1 cellular context compared by ENCODE assay signal in the genomic region with DNA sequence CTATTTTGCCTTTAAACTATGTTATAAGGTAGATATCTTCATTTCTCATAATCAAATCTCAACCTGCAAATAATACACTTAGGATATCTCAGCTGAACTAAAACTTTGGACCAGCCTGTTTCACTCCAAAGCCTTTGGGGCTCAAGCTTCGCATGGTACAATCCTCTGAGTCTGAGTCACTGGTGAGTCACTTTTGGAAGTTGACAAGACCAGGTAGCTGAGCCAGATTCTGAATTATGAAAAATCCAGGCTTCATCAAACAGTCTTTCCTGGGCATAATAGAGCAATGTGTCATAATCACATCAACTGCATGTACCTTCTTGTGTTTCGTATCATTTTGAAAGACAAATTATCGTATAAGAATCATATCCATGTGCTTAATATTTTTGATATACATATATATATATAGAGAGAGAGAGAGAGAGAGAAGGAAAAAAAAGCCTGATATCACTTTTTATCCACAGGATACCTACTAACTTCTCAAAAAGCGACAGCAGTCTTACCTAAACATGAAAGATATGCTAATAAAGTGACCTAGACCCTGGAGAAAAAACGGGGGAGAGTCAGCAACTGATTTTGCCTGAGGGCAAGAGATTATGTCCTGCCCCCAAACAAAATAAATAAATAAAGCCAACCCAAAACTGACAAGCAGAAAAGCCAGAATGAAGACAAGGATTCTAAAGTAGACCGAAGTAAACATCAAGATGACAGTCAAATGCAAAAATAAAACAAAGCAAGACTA.
A peak's percentile ranks its signal among the peaks of the same experiment; 100 is the strongest.
TF ChIP-seq lines count a peak whose summit lies in the region.

No MANE protein-coding gene starts in this region.

TF ChIP-seq in HCT116, 20 proteins besides CTCF, POLR2A, EP300 and RAD21 (continued from another document):
- TF ChIP-seq, protein P1, sequence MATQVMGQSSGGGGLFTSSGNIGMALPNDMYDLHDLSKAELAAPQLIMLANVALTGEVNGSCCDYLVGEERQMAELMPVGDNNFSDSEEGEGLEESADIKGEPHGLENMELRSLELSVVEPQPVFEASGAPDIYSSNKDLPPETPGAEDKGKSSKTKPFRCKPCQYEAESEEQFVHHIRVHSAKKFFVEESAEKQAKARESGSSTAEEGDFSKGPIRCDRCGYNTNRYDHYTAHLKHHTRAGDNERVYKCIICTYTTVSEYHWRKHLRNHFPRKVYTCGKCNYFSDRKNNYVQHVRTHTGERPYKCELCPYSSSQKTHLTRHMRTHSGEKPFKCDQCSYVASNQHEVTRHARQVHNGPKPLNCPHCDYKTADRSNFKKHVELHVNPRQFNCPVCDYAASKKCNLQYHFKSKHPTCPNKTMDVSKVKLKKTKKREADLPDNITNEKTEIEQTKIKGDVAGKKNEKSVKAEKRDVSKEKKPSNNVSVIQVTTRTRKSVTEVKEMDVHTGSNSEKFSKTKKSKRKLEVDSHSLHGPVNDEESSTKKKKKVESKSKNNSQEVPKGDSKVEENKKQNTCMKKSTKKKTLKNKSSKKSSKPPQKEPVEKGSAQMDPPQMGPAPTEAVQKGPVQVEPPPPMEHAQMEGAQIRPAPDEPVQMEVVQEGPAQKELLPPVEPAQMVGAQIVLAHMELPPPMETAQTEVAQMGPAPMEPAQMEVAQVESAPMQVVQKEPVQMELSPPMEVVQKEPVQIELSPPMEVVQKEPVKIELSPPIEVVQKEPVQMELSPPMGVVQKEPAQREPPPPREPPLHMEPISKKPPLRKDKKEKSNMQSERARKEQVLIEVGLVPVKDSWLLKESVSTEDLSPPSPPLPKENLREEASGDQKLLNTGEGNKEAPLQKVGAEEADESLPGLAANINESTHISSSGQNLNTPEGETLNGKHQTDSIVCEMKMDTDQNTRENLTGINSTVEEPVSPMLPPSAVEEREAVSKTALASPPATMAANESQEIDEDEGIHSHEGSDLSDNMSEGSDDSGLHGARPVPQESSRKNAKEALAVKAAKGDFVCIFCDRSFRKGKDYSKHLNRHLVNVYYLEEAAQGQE (IDR thresholded peaks at IDR 0.05; ENCODE audit: low read depth), result no peak
- peak; percentile 83 for TF ChIP-seq SRF (IDR thresholded peaks at IDR 0.05; ENCODE audit: low read depth)
- TF ChIP-seq, protein P2, sequence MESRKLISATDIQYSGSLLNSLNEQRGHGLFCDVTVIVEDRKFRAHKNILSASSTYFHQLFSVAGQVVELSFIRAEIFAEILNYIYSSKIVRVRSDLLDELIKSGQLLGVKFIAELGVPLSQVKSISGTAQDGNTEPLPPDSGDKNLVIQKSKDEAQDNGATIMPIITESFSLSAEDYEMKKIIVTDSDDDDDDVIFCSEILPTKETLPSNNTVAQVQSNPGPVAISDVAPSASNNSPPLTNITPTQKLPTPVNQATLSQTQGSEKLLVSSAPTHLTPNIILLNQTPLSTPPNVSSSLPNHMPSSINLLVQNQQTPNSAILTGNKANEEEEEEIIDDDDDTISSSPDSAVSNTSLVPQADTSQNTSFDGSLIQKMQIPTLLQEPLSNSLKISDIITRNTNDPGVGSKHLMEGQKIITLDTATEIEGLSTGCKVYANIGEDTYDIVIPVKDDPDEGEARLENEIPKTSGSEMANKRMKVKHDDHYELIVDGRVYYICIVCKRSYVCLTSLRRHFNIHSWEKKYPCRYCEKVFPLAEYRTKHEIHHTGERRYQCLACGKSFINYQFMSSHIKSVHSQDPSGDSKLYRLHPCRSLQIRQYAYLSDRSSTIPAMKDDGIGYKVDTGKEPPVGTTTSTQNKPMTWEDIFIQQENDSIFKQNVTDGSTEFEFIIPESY (IDR thresholded peaks at IDR 0.05; ENCODE audit: extremely low read depth, insufficient replicate concordance, low read length), result peak; percentile 21
- TF ChIP-seq SIN3A (IDR thresholded peaks at IDR 0.05; ENCODE audit: low read depth), result peak; percentile 55
- peak; percentile 73 for TF ChIP-seq CEBPB (IDR thresholded peaks at IDR 0.05; ENCODE audit: low read depth)
- peak; percentile 98 for TF ChIP-seq FOSL1 (IDR thresholded peaks at IDR 0.05; ENCODE audit: low read depth)
- TF ChIP-seq EZH2 (IDR thresholded peaks at IDR 0.05), result no peak
- no peak for TF ChIP-seq TCF7L2 (IDR thresholded peaks at IDR 0.05; ENCODE audit: borderline replicate concordance, extremely low read depth, insufficient read depth, insufficient read length)
- TF ChIP-seq JUND (IDR thresholded peaks at IDR 0.05), result peak; percentile 96
- TF ChIP-seq, protein P3, sequence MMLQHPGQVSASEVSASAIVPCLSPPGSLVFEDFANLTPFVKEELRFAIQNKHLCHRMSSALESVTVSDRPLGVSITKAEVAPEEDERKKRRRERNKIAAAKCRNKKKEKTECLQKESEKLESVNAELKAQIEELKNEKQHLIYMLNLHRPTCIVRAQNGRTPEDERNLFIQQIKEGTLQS (IDR thresholded peaks at IDR 0.05), result no peak
- TF ChIP-seq YY1 (IDR thresholded peaks at IDR 0.05; ENCODE audit: extremely low read depth, insufficient replicate concordance, low read depth, low read length), result peak; percentile 10
- TF ChIP-seq EZH2phosphoT487 (IDR thresholded peaks at IDR 0.05; ENCODE audit: borderline replicate concordance), result no peak
- TF ChIP-seq ZFX (IDR thresholded peaks at IDR 0.05), result no peak
